2 cellular contexts compared by ENCODE assay signal in the genomic region with DNA sequence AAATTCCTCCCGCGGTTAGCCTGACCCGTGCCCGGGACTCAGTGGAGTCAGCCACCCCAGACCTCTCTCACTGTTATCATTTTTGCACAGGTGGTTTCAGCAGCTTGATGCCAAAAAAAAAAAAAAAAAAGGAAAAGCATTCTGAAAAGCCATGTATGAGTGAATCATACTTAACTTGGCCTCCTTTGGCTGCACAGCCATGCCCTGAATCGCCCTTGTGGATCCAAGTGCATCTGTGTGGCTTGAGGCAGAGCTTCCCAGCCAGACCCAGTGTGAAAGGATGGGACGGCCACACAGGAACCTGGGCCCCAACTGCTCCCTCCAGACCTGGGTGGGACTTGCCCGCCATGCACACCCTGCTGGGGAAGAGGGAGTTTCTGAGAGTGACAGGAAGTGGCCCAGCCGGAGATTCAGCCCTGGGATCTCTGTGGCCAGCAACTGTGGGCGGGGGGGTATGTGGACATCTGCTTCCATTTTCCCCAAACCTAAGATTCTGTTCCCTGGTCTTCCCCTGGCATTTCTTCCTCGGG.
TF ChIP-seq lines count a peak whose summit lies in the region.

No MANE protein-coding gene starts in this region.

TF ChIP-seq in IMR-90, 13 proteins besides CTCF, POLR2A, EP300 and RAD21:
- TF ChIP-seq BHLHE40 (IDR thresholded peaks at IDR 0.05; ENCODE audit: low read depth, low read length) (no peak), FOS (IDR thresholded peaks at IDR 0.05; ENCODE audit: low read depth, low read length) (no peak)

TF ChIP-seq in GM12878, 131 proteins besides CTCF, POLR2A, EP300 and RAD21:
- TF ChIP-seq SPI1 (IDR thresholded peaks at IDR 0.05; ENCODE audit: borderline replicate concordance, insufficient read depth, low read depth, low read length) (peak; percentile 45; the same call in 1 of the 2 replicates), MTA2 (IDR thresholded peaks at IDR 0.05; ENCODE audit: low read depth) (no peak), IKZF1 (conservative IDR thresholded peaks at IDR 0.05) (0 out of 2 replicates have a peak, but pooled peaks have one; percentile 27), IKZF2 (IDR thresholded peaks at IDR 0.05) (no peak)
- TF ChIP-seq, protein P1, sequence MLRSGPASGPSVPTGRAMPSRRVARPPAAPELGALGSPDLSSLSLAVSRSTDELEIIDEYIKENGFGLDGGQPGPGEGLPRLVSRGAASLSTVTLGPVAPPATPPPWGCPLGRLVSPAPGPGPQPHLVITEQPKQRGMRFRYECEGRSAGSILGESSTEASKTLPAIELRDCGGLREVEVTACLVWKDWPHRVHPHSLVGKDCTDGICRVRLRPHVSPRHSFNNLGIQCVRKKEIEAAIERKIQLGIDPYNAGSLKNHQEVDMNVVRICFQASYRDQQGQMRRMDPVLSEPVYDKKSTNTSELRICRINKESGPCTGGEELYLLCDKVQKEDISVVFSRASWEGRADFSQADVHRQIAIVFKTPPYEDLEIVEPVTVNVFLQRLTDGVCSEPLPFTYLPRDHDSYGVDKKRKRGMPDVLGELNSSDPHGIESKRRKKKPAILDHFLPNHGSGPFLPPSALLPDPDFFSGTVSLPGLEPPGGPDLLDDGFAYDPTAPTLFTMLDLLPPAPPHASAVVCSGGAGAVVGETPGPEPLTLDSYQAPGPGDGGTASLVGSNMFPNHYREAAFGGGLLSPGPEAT (IDR thresholded peaks at IDR 0.05; ENCODE audit: low read depth), result 0 out of 2 replicates have a peak, but pooled peaks have one; percentile 24
- TF ChIP-seq, protein P2, sequence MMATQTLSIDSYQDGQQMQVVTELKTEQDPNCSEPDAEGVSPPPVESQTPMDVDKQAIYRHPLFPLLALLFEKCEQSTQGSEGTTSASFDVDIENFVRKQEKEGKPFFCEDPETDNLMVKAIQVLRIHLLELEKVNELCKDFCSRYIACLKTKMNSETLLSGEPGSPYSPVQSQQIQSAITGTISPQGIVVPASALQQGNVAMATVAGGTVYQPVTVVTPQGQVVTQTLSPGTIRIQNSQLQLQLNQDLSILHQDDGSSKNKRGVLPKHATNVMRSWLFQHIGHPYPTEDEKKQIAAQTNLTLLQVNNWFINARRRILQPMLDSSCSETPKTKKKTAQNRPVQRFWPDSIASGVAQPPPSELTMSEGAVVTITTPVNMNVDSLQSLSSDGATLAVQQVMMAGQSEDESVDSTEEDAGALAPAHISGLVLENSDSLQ (IDR thresholded peaks at IDR 0.05), result peak; percentile 60
